Comparison of ENCODE assay signal across 9 cellular contexts in genomic region chr16:48231675-48232214, GRCh38. TPM values are rescaled to one million over a fixed set of nuclear protein-coding genes. Genes with fewer than 3 reads are reported as not detected.
A peak's percentile ranks its signal among the peaks of the same experiment; 100 is the strongest.
DNase-seq lines count a peak whose midpoint lies in the region; ATAC-seq and TF ChIP-seq lines count a peak whose summit lies in the region.
"Had no signal": no experiment of that assay in that cellular context is flagged by ENCODE, and none has a peak within 500 bp of the region (broad histone marks: within the 10 kb centered on the region; RNA-seq: fewer than 3 reads in every experiment).

No MANE protein-coding gene starts in this region.

- H4K20me1 ChIP-seq in OCI-LY3 (ENCODE audit: insufficient read depth, low read length), result no peaks in the 10 kb centered on the region
- H4K20me1 ChIP-seq: BLaER1 treated with 17β-estradiol and CSF1 and Interleukin-3, amounts not matched to agents 10 nM and 100 nM had no signal

- H3K4me2 ChIP-seq in OCI-LY3 (ENCODE audit: low read length), result no peak overlapping the region
- H3K4me2 ChIP-seq: BLaER1 treated with 17β-estradiol and CSF1 and Interleukin-3, amounts not matched to agents 10 nM and 100 nM had no signal

- no peaks in the 10 kb centered on the region for H3K4me1 ChIP-seq in OCI-LY3 (ENCODE audit: low read length)
- no peaks in the 10 kb centered on the region for H3K4me1 ChIP-seq in lower lobe of right lung
- H3K4me1 ChIP-seq: BLaER1 treated with 17β-estradiol and CSF1 and Interleukin-3, amounts not matched to agents 10 nM and 100 nM had no signal

- no peak overlapping the region for H3K27ac ChIP-seq in OCI-LY3 (ENCODE audit: low read length)
- H3K27ac ChIP-seq in lower lobe of right lung, result no peak overlapping the region
- H3K27ac ChIP-seq: BLaER1 treated with 17β-estradiol and CSF1 and Interleukin-3, amounts not matched to agents 10 nM and 100 nM had no signal

- H3K27me3 ChIP-seq in OCI-LY3 (ENCODE audit: low read depth, low read length) (peaks cover 14% of the 10 kb centered on the region; the same call in 1 of the 2 replicates), lower lobe of right lung (ENCODE audit: low read depth) (no peaks in the 10 kb centered on the region)
- H3K27me3 ChIP-seq: BLaER1 treated with 17β-estradiol and CSF1 and Interleukin-3, amounts not matched to agents 10 nM and 100 nM had no signal

- H3K9ac ChIP-seq in OCI-LY3 (ENCODE audit: low read length), result no peak overlapping the region
- H3K9ac ChIP-seq: BLaER1 treated with 17β-estradiol and CSF1 and Interleukin-3, amounts not matched to agents 10 nM and 100 nM had no signal

- ATAC-seq in lower lobe of right lung, result peak; percentile 42 to 43
- no peak for ATAC-seq in GM19467 (IDR thresholded peaks at IDR 0.05; ENCODE audit: unreplicated experiment)

- in situ Hi-C loops in astrocyte of the cerebellum (cut with HindIII; ENCODE audit: low sequenced_read_pairs), result no loop called here

- CTCF ChIA-PET in HEK293T (lab: Yijun Ruan, JAX), result interaction anchor here (0.6 kb wide), 1 partner anchor 461 kb away, joined by 3 read pairs; no protein-coding TSS in a partner anchor

- POLR2A ChIA-PET in HEK293T (lab: Yijun Ruan, JAX), result no interaction called here

- H3K79me2 ChIP-seq in OCI-LY3 (ENCODE audit: low read length), result no peaks in the 10 kb centered on the region

- no peaks in the 10 kb centered on the region for H3K36me3 ChIP-seq in OCI-LY3 (replicated peaks; ENCODE audit: low read depth, low read length)
- no peaks in the 10 kb centered on the region for H3K36me3 ChIP-seq in lower lobe of right lung
- H3K36me3 ChIP-seq: BLaER1 treated with 17β-estradiol and CSF1 and Interleukin-3, amounts not matched to agents 10 nM and 100 nM had no signal

- DNase-seq in NCI-H748 (lab: John Stamatoyannopoulos, UW; ENCODE audit: unreplicated experiment), result peak; percentile 0
- no peak for DNase-seq in NCI-H748 treated with DMSO at 0.1 percent for 48 hours (lab: John Stamatoyannopoulos, UW)
- DNase-seq in HEK293T (ENCODE audit: extremely low spot score), result peak; percentile 36
- DNase-seq in astrocyte of the cerebellum (ENCODE audit: low read depth), result peak; percentile 4
- no peak for DNase-seq in lower lobe of right lung
- DNase-seq in NCI-H774 (lab: John Stamatoyannopoulos, UW), result no peak

- no peak overlapping the region for H2AFZ ChIP-seq in OCI-LY3 (ENCODE audit: low read depth, low read length)

- H3K9me3 ChIP-seq in OCI-LY3 (ENCODE audit: insufficient read depth, low read length) (no peaks in the 10 kb centered on the region), lower lobe of right lung (no peaks in the 10 kb centered on the region)
- H3K9me3 ChIP-seq: BLaER1 treated with 17β-estradiol and CSF1 and Interleukin-3, amounts not matched to agents 10 nM and 100 nM had no signal

- H3K4me3 ChIP-seq in OCI-LY3 (ENCODE audit: low read length) (no peak overlapping the region), astrocyte of the cerebellum (ENCODE audit: low read depth, low read length) (no peak overlapping the region), lower lobe of right lung (no peak overlapping the region)
- H3K4me3 ChIP-seq: BLaER1 treated with 17β-estradiol and CSF1 and Interleukin-3, amounts not matched to agents 10 nM and 100 nM had no signal

- TF ChIP-seq CTCF in OCI-LY3 (IDR thresholded peaks at IDR 0.05; ENCODE audit: low read depth, low read length) (peak; percentile 51), astrocyte of the cerebellum (IDR thresholded peaks at IDR 0.05; ENCODE audit: low read depth, low read length, missing control alignments) (peak; percentile 64), lower lobe of right lung (IDR thresholded peaks at IDR 0.05) (peak; percentile 27)

- intact Hi-C loops in lower lobe of right lung (cut with DNase I), result no loop called here

TF ChIP-seq in HEK293T, 16 proteins besides CTCF, POLR2A, EP300 and RAD21:
- TF ChIP-seq CTBP1 (IDR thresholded peaks at IDR 0.05; ENCODE audit: borderline replicate concordance), result no peak
- no peak for TF ChIP-seq ELF4 (IDR thresholded peaks at IDR 0.05)
- no peak for TF ChIP-seq ZNF384 (IDR thresholded peaks at IDR 0.05)
- TF ChIP-seq SP1 (IDR thresholded peaks at IDR 0.05), result no peak
- no peak for TF ChIP-seq BHLHE40 (IDR thresholded peaks at IDR 0.05; ENCODE audit: borderline replicate concordance)
- TF ChIP-seq PKNOX1 (IDR thresholded peaks at IDR 0.05), result no peak
- TF ChIP-seq FOXA1 (IDR thresholded peaks at IDR 0.05), result no peak
- no peak for TF ChIP-seq FOXM1 (IDR thresholded peaks at IDR 0.05; ENCODE audit: borderline replicate concordance)
- no peak for TF ChIP-seq ARNT (IDR thresholded peaks at IDR 0.05)
- TF ChIP-seq LEF1 (IDR thresholded peaks at IDR 0.05; ENCODE audit: borderline replicate concordance), result no peak

RNA-seq across cellular contexts. Expression of gene LONP2, which starts 12.4 kb away (rescaled TPM):
- 61.0 TPM for total RNA-seq in lower lobe of right lung

RNA-seq across cellular contexts. Expression of gene ABCC11, which starts 15.6 kb away (rescaled TPM):
- total RNA-seq in lower lobe of right lung, result not detected

Comparison
In these comparisons a context has a peak if more than half of its experiments do, and no peak if none do; other contexts are left out.
1. DNase-seq: peak in NCI-H748 (single experiment), HEK293T (single experiment) and astrocyte of the cerebellum (single experiment); none in NCI-H748 treated with DMSO at 0.1 percent for 48 hours (single experiment), lower lobe of right lung (single experiment) and NCI-H774 (single experiment).
2. Peak in every context shown above with its lines, with median percentiles within 50 percentile points of each other: CTCF ChIP-seq.